Comparison of ENCODE assay signal across 26 cellular contexts in the genomic region with DNA sequence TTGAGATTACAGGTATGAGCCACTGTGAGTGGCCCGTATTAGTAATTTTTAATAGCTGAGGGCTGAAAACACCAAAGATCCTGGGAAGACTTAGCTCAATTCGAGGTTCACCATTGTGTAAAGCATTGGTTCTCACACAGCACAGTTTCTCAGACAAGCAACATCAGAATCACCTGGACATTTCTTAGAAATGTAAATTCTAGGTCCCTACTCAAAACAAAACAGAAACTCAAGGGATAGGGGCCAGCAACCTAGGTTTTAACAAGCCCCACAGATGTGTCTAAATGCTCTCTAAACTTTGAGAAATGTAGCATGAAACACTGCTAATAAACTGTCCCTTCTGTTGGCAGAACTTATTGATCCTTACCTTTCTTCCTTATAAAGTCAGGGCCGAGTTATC.
"Had no signal": no experiment of that assay in that cellular context is flagged by ENCODE, and none has a peak within 500 bp of the region (broad histone marks: within the 10 kb centered on the region; RNA-seq: fewer than 3 reads in every experiment).

No MANE protein-coding gene starts in this region.

- H3K4me1 ChIP-seq: ascending aorta, body of pancreas, SJCRH30 had no signal

- H3K9me3 ChIP-seq: ascending aorta, body of pancreas, SJCRH30, SK-N-SH had no signal

- H3K4me1 Mint-ChIP-seq: activated naive CD8-positive, alpha-beta T cell treated with anti-CD3 and anti-CD28 coated beads, Interleukin-2, amount 50 U/mL, for 24 hours had no signal

- H3K27ac Mint-ChIP-seq: activated naive CD8-positive, alpha-beta T cell treated with anti-CD3 and anti-CD28 coated beads, Interleukin-2, amount 50 U/mL, for 24 hours had no signal

- H3K9ac ChIP-seq: SK-N-SH had no signal

- H3K27me3 ChIP-seq: ascending aorta, body of pancreas, SJCRH30 had no signal

- H3K27me3 Mint-ChIP-seq: activated CD4-positive, alpha-beta T cell treated with anti-CD3 and anti-CD28 coated beads for 36 hours; activated naive CD8-positive, alpha-beta T cell treated with anti-CD3 and anti-CD28 coated beads, Interleukin-2, amount 50 U/mL, for 24 hours had no signal

- DNase-seq: activated CD4-positive, alpha-beta T cell treated with anti-CD3 and anti-CD28 coated beads for 36 hours; activated CD4-positive, CD25-positive, alpha-beta regulatory T cell; activated naive CD4-positive, alpha-beta T cell treated with anti-CD3 and anti-CD28 coated beads, Interleukin-2, amount 50 U/mL, for 16 hours; activated naive CD8-positive, alpha-beta T cell treated with anti-CD3 and anti-CD28 coated beads, Interleukin-2, amount 50 U/mL, for 24 hours; activated T-cell treated with anti-CD3 and anti-CD28 coated beads for 4 hours; amniotic stem cell; body of pancreas; central memory CD4-positive, alpha-beta T cell; cortex of kidney; NCI-H1092; NCI-H1417 treated with DMSO at 0.1 percent for 48 hours; NCI-H1694; NCI-H2029; NCI-H2107; NCI-H2171 treated with DMSO at 0.1 percent for 48 hours; NCI-H226; NCI-H526; NCI-H774; OCI-M1; Right ventricle myocardium superior; SJCRH30; SK-N-SH had no signal

- H3K4me3 Mint-ChIP-seq: activated CD4-positive, alpha-beta T cell treated with anti-CD3 and anti-CD28 coated beads for 36 hours; activated naive CD8-positive, alpha-beta T cell treated with anti-CD3 and anti-CD28 coated beads, Interleukin-2, amount 50 U/mL, for 24 hours had no signal

- H3K4me2 ChIP-seq: SK-N-SH had no signal

- H3K36me3 ChIP-seq: ascending aorta, SJCRH30 had no signal

- ATAC-seq: activated CD4-positive, alpha-beta T cell treated with anti-CD3 and anti-CD28 coated beads for 36 hours; activated naive CD8-positive, alpha-beta T cell treated with anti-CD3 and anti-CD28 coated beads, Interleukin-2, amount 50 U/mL, for 24 hours; body of pancreas; Panc1 had no signal

- H3K4me3 ChIP-seq: ascending aorta, body of pancreas, SJCRH30 had no signal

- H3K27ac ChIP-seq: ascending aorta, body of pancreas, RWPE1, SJCRH30, VCaP had no signal
